1 cellular context compared by ENCODE assay signal in the genomic region with DNA sequence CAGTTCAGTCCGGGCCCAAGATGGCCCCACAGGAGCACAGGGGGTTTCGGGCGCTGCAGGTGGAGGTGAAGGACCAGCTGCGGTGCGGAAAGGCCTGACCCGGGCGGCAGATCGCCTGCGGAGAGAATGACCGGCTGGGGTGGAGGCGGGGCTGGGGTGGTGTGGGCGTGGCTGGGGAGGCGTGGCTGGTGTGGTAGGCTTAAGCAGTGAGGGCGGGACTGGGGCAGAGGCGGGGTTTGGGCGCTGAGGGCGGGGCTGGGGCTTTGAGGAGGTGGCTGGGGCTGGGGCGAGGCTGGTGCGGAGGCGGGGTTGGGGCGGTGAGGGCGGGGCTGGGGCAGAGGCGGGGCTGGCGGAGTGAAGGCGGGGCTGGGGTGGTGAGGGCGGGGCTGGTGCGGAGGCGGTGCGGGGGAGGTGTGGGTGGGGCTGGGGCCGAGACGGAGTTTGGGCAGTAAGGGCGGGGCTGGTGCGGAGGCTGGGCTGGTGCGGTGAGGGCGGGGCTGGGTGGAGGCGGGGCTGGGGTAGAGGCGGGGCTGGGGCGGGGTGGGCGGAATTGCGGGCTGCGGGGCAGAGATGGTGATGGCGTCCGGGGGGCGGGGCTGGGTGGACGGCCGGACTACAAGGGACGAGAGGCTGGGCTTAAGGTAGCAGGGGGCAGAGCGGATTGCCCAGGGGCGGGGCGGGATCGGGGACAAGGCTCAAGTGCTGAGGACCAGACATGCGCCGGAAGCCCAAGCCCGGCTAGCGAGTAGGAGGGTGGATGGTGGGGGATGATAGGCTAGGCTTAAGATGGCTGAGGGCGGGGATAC.
A peak's percentile ranks its signal among the peaks of the same experiment; 100 is the strongest.
TF ChIP-seq lines count a peak whose summit lies in the region.

No MANE protein-coding gene starts in this region.

TF ChIP-seq in Ishikawa, 13 proteins besides CTCF, POLR2A, EP300 and RAD21 (continued from another document):
- 0 out of 2 replicates have a peak, but pooled peaks have one; percentile 22 for TF ChIP-seq YY1 (IDR thresholded peaks at IDR 0.05; ENCODE audit: low read depth)
